In the genomic region with DNA sequence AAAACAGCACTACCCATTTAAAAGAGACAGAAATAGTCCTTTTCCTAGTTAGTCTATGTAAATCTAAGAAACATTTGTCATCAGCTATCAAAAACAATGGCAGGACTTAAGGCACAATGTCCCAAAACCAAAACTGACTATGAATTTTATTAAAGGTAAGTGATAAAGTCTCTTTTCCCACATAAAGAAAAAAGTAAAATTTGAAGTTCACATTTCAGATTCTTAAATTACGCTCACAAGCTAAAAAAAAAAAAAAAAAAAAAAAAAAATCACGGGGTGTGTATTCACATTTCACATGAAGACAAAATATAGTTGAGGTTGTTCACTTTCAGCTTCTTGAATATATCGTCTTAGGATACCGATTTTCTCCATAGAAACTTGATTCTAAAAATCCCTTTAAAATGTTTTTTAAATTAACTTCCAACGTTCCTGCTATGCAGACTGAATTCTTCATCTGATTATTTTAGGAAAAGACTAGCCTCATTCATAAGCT, we compare ENCODE assay signal across 2 cellular contexts.
TF ChIP-seq lines count a peak whose summit lies in the region.

No MANE protein-coding gene starts in this region.

TF ChIP-seq in A549, 52 proteins besides CTCF, POLR2A, EP300 and RAD21 (continued from another document):
- TF ChIP-seq PBX3 (IDR thresholded peaks at IDR 0.05) (no peak), EHF (CRISPR knock-in tag; IDR thresholded peaks at IDR 0.05) (no peak), ESRRA (IDR thresholded peaks at IDR 0.05; ENCODE audit: borderline replicate concordance, low read length) (no peak), HES2 (IDR thresholded peaks at IDR 0.05) (no peak), CBX2 (IDR thresholded peaks at IDR 0.05; ENCODE audit: borderline replicate concordance, low read depth) (no peak), POLR2AphosphoS2 (conservative IDR thresholded peaks at IDR 0.05; ENCODE audit: low read length) (no peak), HMGXB4 (CRISPR knock-in tag; IDR thresholded peaks at IDR 0.05; ENCODE audit: borderline replicate concordance) (no peak), SMC3 (IDR thresholded peaks at IDR 0.05) (no peak), ZFP36 (IDR thresholded peaks at IDR 0.05; ENCODE audit: borderline replicate concordance, partially characterized antibody) (no peak), HDAC2 (IDR thresholded peaks at IDR 0.05) (no peak), FOXS1 (CRISPR knock-in tag; IDR thresholded peaks at IDR 0.05) (no peak), RCOR1 (IDR thresholded peaks at IDR 0.05; ENCODE audit: low read depth, low read length) (no peak)
- TF ChIP-seq, protein P1, sequence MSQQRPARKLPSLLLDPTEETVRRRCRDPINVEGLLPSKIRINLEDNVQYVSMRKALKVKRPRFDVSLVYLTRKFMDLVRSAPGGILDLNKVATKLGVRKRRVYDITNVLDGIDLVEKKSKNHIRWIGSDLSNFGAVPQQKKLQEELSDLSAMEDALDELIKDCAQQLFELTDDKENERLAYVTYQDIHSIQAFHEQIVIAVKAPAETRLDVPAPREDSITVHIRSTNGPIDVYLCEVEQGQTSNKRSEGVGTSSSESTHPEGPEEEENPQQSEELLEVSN (IDR thresholded peaks at IDR 0.05; ENCODE audit: borderline replicate concordance, low read depth) = no peak
- TF ChIP-seq, protein P2, sequence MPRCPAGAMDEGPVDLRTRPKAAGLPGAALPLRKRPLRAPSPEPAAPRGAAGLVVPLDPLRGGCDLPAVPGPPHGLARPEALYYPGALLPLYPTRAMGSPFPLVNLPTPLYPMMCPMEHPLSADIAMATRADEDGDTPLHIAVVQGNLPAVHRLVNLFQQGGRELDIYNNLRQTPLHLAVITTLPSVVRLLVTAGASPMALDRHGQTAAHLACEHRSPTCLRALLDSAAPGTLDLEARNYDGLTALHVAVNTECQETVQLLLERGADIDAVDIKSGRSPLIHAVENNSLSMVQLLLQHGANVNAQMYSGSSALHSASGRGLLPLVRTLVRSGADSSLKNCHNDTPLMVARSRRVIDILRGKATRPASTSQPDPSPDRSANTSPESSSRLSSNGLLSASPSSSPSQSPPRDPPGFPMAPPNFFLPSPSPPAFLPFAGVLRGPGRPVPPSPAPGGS (IDR thresholded peaks at IDR 0.05) = no peak

TF ChIP-seq in IMR-90, 13 proteins besides CTCF, POLR2A, EP300 and RAD21 (continued from another document):
- TF ChIP-seq, protein P3, sequence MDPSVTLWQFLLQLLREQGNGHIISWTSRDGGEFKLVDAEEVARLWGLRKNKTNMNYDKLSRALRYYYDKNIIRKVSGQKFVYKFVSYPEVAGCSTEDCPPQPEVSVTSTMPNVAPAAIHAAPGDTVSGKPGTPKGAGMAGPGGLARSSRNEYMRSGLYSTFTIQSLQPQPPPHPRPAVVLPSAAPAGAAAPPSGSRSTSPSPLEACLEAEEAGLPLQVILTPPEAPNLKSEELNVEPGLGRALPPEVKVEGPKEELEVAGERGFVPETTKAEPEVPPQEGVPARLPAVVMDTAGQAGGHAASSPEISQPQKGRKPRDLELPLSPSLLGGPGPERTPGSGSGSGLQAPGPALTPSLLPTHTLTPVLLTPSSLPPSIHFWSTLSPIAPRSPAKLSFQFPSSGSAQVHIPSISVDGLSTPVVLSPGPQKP (IDR thresholded peaks at IDR 0.05; ENCODE audit: borderline replicate concordance, low read depth, low read length) = no peak
- TF ChIP-seq FOS (IDR thresholded peaks at IDR 0.05; ENCODE audit: low read depth, low read length) (no peak), BHLHE40 (IDR thresholded peaks at IDR 0.05; ENCODE audit: low read depth, low read length) (no peak), RFX5 (IDR thresholded peaks at IDR 0.05; ENCODE audit: low read depth, low read length) (no peak), USF2 (IDR thresholded peaks at IDR 0.05; ENCODE audit: low read depth, low read length) (no peak), NFE2L2 (IDR thresholded peaks at IDR 0.05; ENCODE audit: low read depth, low read length) (no peak)
TF ChIP-seq in IMR-90: peak in this region for 0.
